ENCODE assay signal across 9 cellular contexts in the genomic region with DNA sequence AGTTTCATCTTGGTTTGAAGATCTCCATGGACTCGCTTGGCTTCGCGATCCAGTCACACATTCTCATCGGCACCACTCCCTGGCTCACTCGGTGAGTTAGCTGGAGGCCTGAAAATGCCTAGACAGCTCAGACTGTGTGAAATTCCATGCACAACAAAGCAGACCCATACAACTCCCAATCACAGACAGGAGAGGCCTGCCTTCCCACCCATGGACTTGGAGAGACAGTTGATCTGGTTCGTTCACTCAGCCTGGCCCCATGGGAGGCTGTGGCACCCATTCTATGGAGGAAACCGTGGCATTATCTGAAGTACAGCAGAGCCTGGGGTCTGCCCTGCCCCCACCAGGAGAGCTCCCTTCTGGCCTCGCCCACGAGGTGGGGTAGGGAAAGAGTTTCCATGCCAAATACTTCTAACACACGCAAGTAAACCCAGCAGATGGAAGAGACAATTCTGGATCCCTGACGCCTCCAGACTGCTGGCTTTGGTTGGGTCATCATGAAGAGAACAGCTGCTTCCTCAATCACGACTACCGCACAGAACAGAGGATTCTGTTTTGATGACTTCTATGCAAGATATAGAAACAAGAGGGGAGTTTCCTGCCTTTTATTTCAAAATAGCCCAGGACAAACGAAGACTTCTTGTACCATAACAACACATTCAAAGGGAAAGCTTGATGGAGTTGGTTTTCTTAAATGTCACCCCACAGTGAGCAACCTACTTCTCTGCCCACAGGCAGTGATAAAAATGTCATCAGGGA. TPM values are rescaled to one million over a fixed set of nuclear protein-coding genes. Genes with fewer than 3 reads are reported as not detected.
DNase-seq lines count a peak whose midpoint lies in the region; ATAC-seq, FAIRE-seq and TF ChIP-seq lines count a peak whose summit lies in the region.
"Had no signal": no experiment of that assay in that cellular context is flagged by ENCODE, and none has a peak within 500 bp of the region (broad histone marks: within the 10 kb centered on the region; RNA-seq: fewer than 3 reads in every experiment).

No MANE protein-coding gene starts in this region.

- peaks cover 100% of the 10 kb centered on the region for H3K4me1 ChIP-seq in left ventricle myocardium inferior
- peaks cover 30 to 47% of the 10 kb centered on the region in 2 donors for H3K4me1 ChIP-seq in small intestine (ENCODE audit: control insufficient read depth in 2 of 2, insufficient read depth in 1 of 2, low read depth in 1 of 2, low read length in 1 of 2)

- peak overlapping the region; percentile 22 for H3K4me3 ChIP-seq in left ventricle myocardium inferior
- H3K4me3 ChIP-seq in small intestine (ENCODE audit: low read depth in 1 of 2, low read length in 2 of 2) = no peak overlapping the region

- TF ChIP-seq POLR2A in erythroblast (IDR thresholded peaks at IDR 0.05; ENCODE audit: low read length) = no peak

- H3K36me3 ChIP-seq in left ventricle myocardium inferior = no peaks in the 10 kb centered on the region
- H3K36me3 ChIP-seq in small intestine (ENCODE audit: control insufficient read depth in 2 of 2, insufficient read depth in 2 of 2, low read length in 2 of 2) = no peaks in the 10 kb centered on the region

- FAIRE-seq in small intestine (lab: Jason Lieb, UNC) = no peak
- FAIRE-seq: frontal cortex had no signal

- intact Hi-C loops in left ventricle myocardium inferior (cut with micrococcal nuclease) = no loop called here

- H3K27ac ChIP-seq in VCaP (peak overlapping the region; percentile 96), left ventricle myocardium inferior (replicated peaks) (peak overlapping the region; percentile 91), small intestine (ENCODE audit: low read depth in 1 of 2, low read length in 1 of 2) (peak overlapping the region; percentile 50 to 90)

- H3K9me3 ChIP-seq in left ventricle myocardium inferior (replicated peaks) (no peaks in the 10 kb centered on the region), small intestine (ENCODE audit: control insufficient read depth, low read depth) (no peaks in the 10 kb centered on the region)

- no peak for TF ChIP-seq CTCF in VCaP (conservative IDR thresholded peaks at IDR 0.05)
- TF ChIP-seq CTCF in left ventricle myocardium inferior (IDR thresholded peaks at IDR 0.05; ENCODE audit: borderline replicate concordance) = no peak

- DNase-seq in left ventricle myocardium inferior (no peak), small intestine (no peak), erythroblast (lab: John Stamatoyannopoulos, UW) (no peak), HT-29 (ENCODE audit: low spot score) (no peak), cerebellar cortex (ENCODE audit: low spot score) (no peak)

- ATAC-seq in GM21825 (IDR thresholded peaks at IDR 0.05; ENCODE audit: unreplicated experiment) (peak; percentile 28), HG03159 (IDR thresholded peaks at IDR 0.05; ENCODE audit: unreplicated experiment) (no peak)

- H3K27me3 ChIP-seq in left ventricle myocardium inferior (ENCODE audit: low read depth) (no peaks in the 10 kb centered on the region), small intestine (ENCODE audit: control insufficient read depth in 2 of 2, insufficient read depth in 2 of 2, low read length in 2 of 2) (no peaks in the 10 kb centered on the region)

- 50 to 69% (median 65%) methylated on average over 14 of the region's 14 CpGs for WGBS in small intestine, 3 donors

RNA-seq across cellular contexts. Expression of a gene that starts 15.9 kb away (rescaled TPM):
- total RNA-seq in left ventricle myocardium inferior = 53.4 TPM
- polyA plus RNA-seq in small intestine = 10 to 100 TPM; 15.1 to 30.2 (median 18.8) TPM
- total RNA-seq in HT-29 (2014; rRNA removed; shearing (Covaris generic)) = 17.8 and 20.2 TPM in 2 replicates
